In the genomic region with DNA sequence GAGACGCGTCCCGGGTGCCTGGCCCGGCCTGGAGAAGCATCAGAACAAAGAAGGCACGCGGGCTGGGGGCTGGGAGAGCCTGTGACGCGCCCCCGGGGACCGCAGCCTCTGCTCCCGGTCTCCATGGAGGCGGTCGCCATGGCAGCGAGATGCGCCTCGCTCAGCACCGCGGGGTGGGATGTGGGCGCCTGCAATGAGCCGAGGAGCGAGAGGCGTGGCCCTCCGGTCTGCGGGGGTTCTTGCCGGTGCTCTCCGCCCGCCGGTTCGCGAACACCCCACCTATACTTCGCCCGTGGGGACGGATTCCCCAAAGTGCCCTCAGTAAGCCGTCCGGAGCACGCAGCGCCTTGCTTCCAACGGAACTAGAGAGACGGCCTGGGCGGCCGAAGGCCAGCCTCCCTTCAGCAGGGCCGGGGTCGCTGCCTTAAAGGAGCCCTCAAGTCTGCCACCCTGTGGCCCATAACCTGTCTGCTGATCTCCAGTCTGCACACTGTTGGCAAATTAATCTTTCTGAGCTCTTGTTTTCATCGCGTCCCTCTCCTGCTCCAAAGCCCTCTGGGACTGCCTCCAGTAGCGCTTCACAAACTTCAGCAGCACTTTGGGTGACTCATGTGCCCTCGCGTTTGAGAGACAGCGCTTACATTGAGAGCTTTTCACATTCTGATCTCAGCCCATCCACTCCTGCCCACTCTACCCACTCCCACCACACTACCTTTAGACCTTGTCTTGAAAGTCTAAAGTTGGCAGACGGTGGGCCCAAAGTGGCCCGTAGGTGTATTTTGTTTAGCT, we compare ENCODE assay signal across 8 cellular contexts.
DNase-seq lines count a peak whose midpoint lies in the region; ATAC-seq and TF ChIP-seq lines count a peak whose summit lies in the region.

No MANE protein-coding gene starts in this region.

- peaks cover 2% of the 10 kb centered on the region; the same call in 1 of the 2 replicates for H3K4me1 ChIP-seq in iPS DF 6.9 (ENCODE audit: control insufficient read depth, insufficient read depth, low read length)

- H3K36me3 ChIP-seq in iPS DF 6.9 (ENCODE audit: control insufficient read depth, insufficient read depth, low read length) = no peaks in the 10 kb centered on the region

- DNase-seq in GM10248 (ENCODE audit: extremely low spot score) (peak; percentile 79), NCI-H1436 treated with DMSO at 0.1 percent for 48 hours (lab: John Stamatoyannopoulos, UW) (peak; percentile 42), T1000 (lab: John Stamatoyannopoulos, UW) (peak; percentile 68), astrocyte of the cerebellum (ENCODE audit: low read depth) (no peak), iPS DF 6.9 (ENCODE audit: low read depth, low spot score) (no peak), skeletal muscle cell (ENCODE audit: low read depth) (peak; percentile 45), cortex of kidney (lab: John Stamatoyannopoulos, UW) (no peak)

- no peak overlapping the region for H3K27ac ChIP-seq in iPS DF 6.9 (ENCODE audit: low read length)

- POLR2A ChIA-PET in GM10248 (lab: Yijun Ruan, JAX) = interaction anchor here (1.4 kb wide), 1 partner anchor 13 kb away, joined by 4 read pairs; no protein-coding TSS in a partner anchor

- H3K4me3 ChIP-seq in astrocyte of the cerebellum (ENCODE audit: low read depth, low read length) (peak overlapping the region; percentile 74), iPS DF 6.9 (ENCODE audit: low read length) (peak overlapping the region; percentile 86; the same call in 1 of the 2 replicates), skeletal muscle cell (ENCODE audit: low read depth, low read length) (peak overlapping the region; percentile 90)

- CTCF ChIA-PET in GM10248 (lab: Yijun Ruan, JAX) = interaction anchor here (0.7 to 8.0 kb wide), 18 partner anchors 9 to 303 kb away, joined by 3 to 60 read pairs (median 5); a partner anchor contains a TSS

- no peaks in the 10 kb centered on the region for H3K9me3 ChIP-seq in iPS DF 6.9 (ENCODE audit: control insufficient read depth, insufficient read depth, low read length)

- no peaks in the 10 kb centered on the region for H3K27me3 ChIP-seq in iPS DF 6.9 (ENCODE audit: control insufficient read depth, insufficient read depth, low read length)

- in situ Hi-C loops in astrocyte of the cerebellum (cut with HindIII; ENCODE audit: low sequenced_read_pairs) = no loop called here

- peak; percentile 35 for ATAC-seq in HG02642 (IDR thresholded peaks at IDR 0.05; ENCODE audit: poor library complexity, unreplicated experiment)

- no CpG with 5 or more reads among the region's 51 CpGs for WGBS in iPS DF 6.9 (ENCODE audit: insufficient coverage, insufficient read length)

- peak; percentile 46 for TF ChIP-seq CTCF in GM10248 (IDR thresholded peaks at IDR 0.05; ENCODE audit: control extremely low read depth, extremely low read depth, low read depth, missing control alignments)
- peak; percentile 51 for TF ChIP-seq CTCF in astrocyte of the cerebellum (IDR thresholded peaks at IDR 0.05; ENCODE audit: low read depth, low read length, missing control alignments)

Comparison
In these comparisons a context has a peak if more than half of its experiments do, and no peak if none do; other contexts are left out.
1. DNase-seq: peak in GM10248 (single experiment), NCI-H1436 treated with DMSO at 0.1 percent for 48 hours (single experiment), T1000 (single experiment) and skeletal muscle cell (single experiment); none in astrocyte of the cerebellum (single experiment), iPS DF 6.9 (single experiment) and cortex of kidney (single experiment).
2. Peak in every context shown above with its lines, with median percentiles within 50 percentile points of each other: H3K4me3 ChIP-seq.